In the genomic region with DNA sequence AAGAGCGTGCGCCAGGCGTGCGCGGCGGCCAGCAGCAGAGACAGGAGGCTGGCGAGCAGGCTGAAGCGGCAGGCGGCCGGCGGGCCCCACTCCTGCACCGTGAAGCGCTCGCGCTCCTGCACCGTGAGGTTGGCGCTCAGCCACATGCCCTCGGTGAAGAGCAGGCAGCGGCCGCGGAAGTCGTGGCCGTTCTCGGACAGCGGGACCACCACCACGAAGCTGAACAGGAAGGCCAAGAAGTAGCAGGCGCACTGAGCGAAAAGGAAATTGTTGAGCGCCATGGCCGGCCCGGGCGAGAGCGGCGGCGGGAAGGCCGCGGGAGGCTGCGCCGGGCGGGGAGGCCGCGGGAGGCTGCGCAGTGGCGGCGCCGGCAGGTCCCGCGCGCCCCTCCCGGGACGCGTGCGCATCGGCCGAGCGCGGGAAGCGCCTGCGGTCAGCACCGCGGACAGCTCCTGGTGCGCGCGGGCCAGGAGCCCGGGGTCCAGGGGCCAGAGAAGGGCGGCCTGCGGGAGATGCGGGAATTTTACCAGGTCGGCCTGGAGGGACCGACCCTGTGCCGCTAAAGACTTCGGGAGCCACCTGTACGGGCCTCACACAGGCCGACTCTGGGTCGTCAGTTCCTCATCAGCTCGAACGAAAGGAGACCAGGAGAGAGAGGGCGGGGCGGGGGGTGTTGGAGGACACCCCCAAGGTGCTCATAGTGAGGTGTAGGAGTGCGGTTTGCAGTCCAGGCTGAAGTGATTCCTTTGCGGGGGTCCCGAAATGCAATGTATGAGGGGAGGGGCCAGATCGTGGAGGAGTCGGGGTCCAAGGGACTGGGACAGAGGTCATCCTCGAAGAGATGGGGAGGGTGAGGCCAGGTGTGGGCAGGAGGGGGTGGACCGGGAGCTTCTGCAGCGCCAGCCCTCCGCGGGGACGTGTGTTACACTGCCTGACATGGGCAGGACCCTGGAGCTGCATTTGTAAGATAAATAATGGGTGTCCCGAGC, we compare ENCODE assay signal across 8 cellular contexts. TPM values are rescaled to one million over a fixed set of nuclear protein-coding genes. Genes with fewer than 3 reads are reported as not detected.
DNase-seq lines count a peak whose midpoint lies in the region; ATAC-seq, FAIRE-seq and TF ChIP-seq lines count a peak whose summit lies in the region.

A gene (minus strand): TSS at position 312 of the 989 bp plus-strand sequence. CDS start 31 bp downstream, at position 281.

- no peak within 1 kb of the TSS for H3K27ac Mint-ChIP-seq in natural killer cell treated with Interleukin-12 subunit alpha and Interleukin-12 subunit beta and Interleukin-15 and Interleukin-18, amount 100 ng/mL, for 72 hours
- H3K27ac Mint-ChIP-seq in natural killer cell = no peak within 1 kb of the TSS
- peak within 1 kb of the TSS; percentile 74 to 95 (median 86) for H3K27ac Mint-ChIP-seq in brain
- H3K27ac Mint-ChIP-seq in activated CD8-positive, alpha-beta memory T cell treated with anti-CD3 and anti-CD28 coated beads, Interleukin-2, amount 10 ng/mL, durations not matched to agents 7 days and 5 days = no peak within 1 kb of the TSS

- H3K36me3 Mint-ChIP-seq in natural killer cell treated with Interleukin-12 subunit alpha and Interleukin-12 subunit beta and Interleukin-15 and Interleukin-18, amount 100 ng/mL, for 72 hours = no peaks in the 10 kb centered on the region
- H3K36me3 Mint-ChIP-seq in natural killer cell = no peaks in the 10 kb centered on the region
- no peaks in the 10 kb centered on the region for H3K36me3 Mint-ChIP-seq in brain
- H3K36me3 Mint-ChIP-seq in activated CD8-positive, alpha-beta memory T cell treated with anti-CD3 and anti-CD28 coated beads, Interleukin-2, amount 10 ng/mL, durations not matched to agents 7 days and 5 days = no peaks in the 10 kb centered on the region

- ATAC-seq in natural killer cell treated with Interleukin-12 subunit alpha and Interleukin-12 subunit beta and Interleukin-15 and Interleukin-18, amount 100 ng/mL, for 72 hours = peak; percentile 29 to 39
- ATAC-seq in natural killer cell = no peak
- ATAC-seq in activated CD8-positive, alpha-beta memory T cell treated with anti-CD3 and anti-CD28 coated beads, Interleukin-2, amount 10 ng/mL, durations not matched to agents 7 days and 5 days = no peak

- CTCF ChIA-PET in activated CD8-positive, alpha-beta memory T cell treated with anti-CD3 and anti-CD28 coated beads, Interleukin-2, amount 10 ng/mL, durations not matched to agents 7 days and 5 days (lab: Charles Lee) = no interaction called here

- peak; percentile 54 for DNase-seq in natural killer cell treated with Interleukin-12 subunit alpha and Interleukin-12 subunit beta and Interleukin-15 and Interleukin-18, amount 100 ng/mL, for 72 hours (ENCODE audit: low spot score)
- no peak for DNase-seq in natural killer cell
- DNase-seq in kidney tubule cell (ENCODE audit: low spot score) = peak; percentile 18
- DNase-seq in ureter (ENCODE audit: low spot score) = peak; percentile 41
- no peak for DNase-seq in NCI-H187 treated with DMSO at 0.1 percent for 48 hours (lab: John Stamatoyannopoulos, UW)
- DNase-seq in GM19239 (ENCODE audit: insufficient read length, low spot score) = no peak
- DNase-seq in activated CD8-positive, alpha-beta memory T cell treated with anti-CD3 and anti-CD28 coated beads, Interleukin-2, amount 10 ng/mL, durations not matched to agents 7 days and 5 days = no peak

- TF ChIP-seq CTCF in natural killer cell (IDR thresholded peaks at IDR 0.05) (no peak), brain (conservative IDR thresholded peaks at IDR 0.05) (no peak)

- no peak for FAIRE-seq in GM19239 (lab: Jason Lieb, UNC)

- H3K4me1 Mint-ChIP-seq in natural killer cell treated with Interleukin-12 subunit alpha and Interleukin-12 subunit beta and Interleukin-15 and Interleukin-18, amount 100 ng/mL, for 72 hours (ENCODE audit: low read depth in 2 of 2) = peaks cover 0 to 2% of the 10 kb centered on the region in 2 donors
- H3K4me1 Mint-ChIP-seq in natural killer cell = peaks cover 0 to 17% of the 10 kb centered on the region in 2 donors
- peaks cover 62% of the 10 kb centered on the region for H3K4me1 Mint-ChIP-seq in brain
- no peaks in the 10 kb centered on the region for H3K4me1 Mint-ChIP-seq in activated CD8-positive, alpha-beta memory T cell treated with anti-CD3 and anti-CD28 coated beads, Interleukin-2, amount 10 ng/mL, durations not matched to agents 7 days and 5 days

- no peaks in the 10 kb centered on the region for H3K9me3 Mint-ChIP-seq in natural killer cell treated with Interleukin-12 subunit alpha and Interleukin-12 subunit beta and Interleukin-15 and Interleukin-18, amount 100 ng/mL, for 72 hours
- H3K9me3 Mint-ChIP-seq in natural killer cell = no peaks in the 10 kb centered on the region
- peaks cover 0 to 9% (median 3%) of the 10 kb centered on the region in 5 experiments for H3K9me3 Mint-ChIP-seq in brain
- no peaks in the 10 kb centered on the region for H3K9me3 Mint-ChIP-seq in activated CD8-positive, alpha-beta memory T cell treated with anti-CD3 and anti-CD28 coated beads, Interleukin-2, amount 10 ng/mL, durations not matched to agents 7 days and 5 days (ENCODE audit: low read depth)

- intact Hi-C loops in natural killer cell (cut with micrococcal nuclease) = no loop called here

- H3K4me3 Mint-ChIP-seq in natural killer cell treated with Interleukin-12 subunit alpha and Interleukin-12 subunit beta and Interleukin-15 and Interleukin-18, amount 100 ng/mL, for 72 hours = no peak within 1 kb of the TSS
- H3K4me3 Mint-ChIP-seq in natural killer cell (no peak within 1 kb of the TSS), brain (peak within 1 kb of the TSS; percentile 81 to 87 (median 85))
- no peak within 1 kb of the TSS for H3K4me3 Mint-ChIP-seq in activated CD8-positive, alpha-beta memory T cell treated with anti-CD3 and anti-CD28 coated beads, Interleukin-2, amount 10 ng/mL, durations not matched to agents 7 days and 5 days

- peaks cover 35 to 38% of the 10 kb centered on the region in 2 donors for H3K27me3 Mint-ChIP-seq in natural killer cell treated with Interleukin-12 subunit alpha and Interleukin-12 subunit beta and Interleukin-15 and Interleukin-18, amount 100 ng/mL, for 72 hours
- H3K27me3 Mint-ChIP-seq in natural killer cell (ENCODE audit: low read depth in 2 of 2) (peaks cover 47 to 71% of the 10 kb centered on the region in 2 donors), brain (peaks cover 33% of the 10 kb centered on the region)
- peaks cover 46% of the 10 kb centered on the region for H3K27me3 Mint-ChIP-seq in activated CD8-positive, alpha-beta memory T cell treated with anti-CD3 and anti-CD28 coated beads, Interleukin-2, amount 10 ng/mL, durations not matched to agents 7 days and 5 days

RNA-seq across cellular contexts. Expression of the gene that starts here (rescaled TPM):
- total RNA-seq in natural killer cell treated with Interleukin-12 subunit alpha and Interleukin-12 subunit beta and Interleukin-15 and Interleukin-18, amount 100 ng/mL, for 72 hours = under 1 TPM; 0.48 to 0.84 TPM
- total RNA-seq in natural killer cell (not detected), ureter (0.86 TPM)
- polyA plus RNA-seq in brain (ENCODE audit: insufficient read depth, low read depth, low replicate concordance) = 69.2 TPM
- not detected for total RNA-seq in activated CD8-positive, alpha-beta memory T cell treated with anti-CD3 and anti-CD28 coated beads, Interleukin-2, amount 10 ng/mL, durations not matched to agents 7 days and 5 days

Comparison
In these comparisons a context has a peak if more than half of its experiments do, and no peak if none do; other contexts are left out.
1. Peak in DNase-seq and ATAC-seq in natural killer cell treated with Interleukin-12 subunit alpha and Interleukin-12 subunit beta and Interleukin-15 and Interleukin-18, amount 100 ng/mL, for 72 hours; RNA of the gene not detected or under 1 TPM.
2. Peak in DNase-seq in ureter; RNA of the gene not detected or under 1 TPM.
3. H3K27ac Mint-ChIP-seq: peak in brain (5 of 5); none in natural killer cell treated with Interleukin-12 subunit alpha and Interleukin-12 subunit beta and Interleukin-15 and Interleukin-18, amount 100 ng/mL, for 72 hours (0 of 2), natural killer cell (0 of 2) and activated CD8-positive, alpha-beta memory T cell treated with anti-CD3 and anti-CD28 coated beads, Interleukin-2, amount 10 ng/mL, durations not matched to agents 7 days and 5 days (single experiment).
4. H3K4me3 Mint-ChIP-seq: peak in brain (5 of 5); none in natural killer cell treated with Interleukin-12 subunit alpha and Interleukin-12 subunit beta and Interleukin-15 and Interleukin-18, amount 100 ng/mL, for 72 hours (single experiment), natural killer cell (single experiment) and activated CD8-positive, alpha-beta memory T cell treated with anti-CD3 and anti-CD28 coated beads, Interleukin-2, amount 10 ng/mL, durations not matched to agents 7 days and 5 days (single experiment).